Comparison of ENCODE assay signal across 1 cellular context in the genomic region with DNA sequence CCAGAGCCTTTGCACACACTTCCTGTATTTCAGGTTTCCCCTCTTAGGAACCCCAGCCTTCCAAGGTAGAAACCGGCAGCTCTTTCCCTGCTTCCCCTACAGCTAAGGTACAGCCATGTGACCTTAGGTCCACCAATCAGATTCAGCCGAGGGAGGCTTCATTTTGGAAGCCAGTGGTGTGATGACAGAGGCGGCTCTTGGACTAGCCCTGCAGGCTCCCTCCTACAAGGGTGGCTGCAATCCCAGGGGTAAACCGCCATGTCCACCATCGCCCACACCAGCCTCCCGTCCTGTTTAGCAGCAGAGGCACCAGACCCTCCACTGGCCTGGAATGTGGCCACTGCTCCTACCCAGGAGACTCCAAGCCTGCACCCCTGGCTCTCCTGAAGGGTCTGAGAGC.
TF ChIP-seq lines count a peak whose summit lies in the region.

No MANE protein-coding gene starts in this region.

TF ChIP-seq in H1, 55 proteins besides CTCF, POLR2A, EP300 and RAD21:
- TF ChIP-seq, protein P1, sequence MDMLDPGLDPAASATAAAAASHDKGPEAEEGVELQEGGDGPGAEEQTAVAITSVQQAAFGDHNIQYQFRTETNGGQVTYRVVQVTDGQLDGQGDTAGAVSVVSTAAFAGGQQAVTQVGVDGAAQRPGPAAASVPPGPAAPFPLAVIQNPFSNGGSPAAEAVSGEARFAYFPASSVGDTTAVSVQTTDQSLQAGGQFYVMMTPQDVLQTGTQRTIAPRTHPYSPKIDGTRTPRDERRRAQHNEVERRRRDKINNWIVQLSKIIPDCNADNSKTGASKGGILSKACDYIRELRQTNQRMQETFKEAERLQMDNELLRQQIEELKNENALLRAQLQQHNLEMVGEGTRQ (IDR thresholded peaks at IDR 0.05; ENCODE audit: low read length): 0 out of 2 replicates have a peak, but pooled peaks have one; percentile 29
- no peak for TF ChIP-seq CTBP2 (IDR thresholded peaks at IDR 0.05; ENCODE audit: borderline replicate concordance, insufficient read depth, insufficient read length, low read length)
